14 cellular contexts compared by ENCODE assay signal in the genomic region with DNA sequence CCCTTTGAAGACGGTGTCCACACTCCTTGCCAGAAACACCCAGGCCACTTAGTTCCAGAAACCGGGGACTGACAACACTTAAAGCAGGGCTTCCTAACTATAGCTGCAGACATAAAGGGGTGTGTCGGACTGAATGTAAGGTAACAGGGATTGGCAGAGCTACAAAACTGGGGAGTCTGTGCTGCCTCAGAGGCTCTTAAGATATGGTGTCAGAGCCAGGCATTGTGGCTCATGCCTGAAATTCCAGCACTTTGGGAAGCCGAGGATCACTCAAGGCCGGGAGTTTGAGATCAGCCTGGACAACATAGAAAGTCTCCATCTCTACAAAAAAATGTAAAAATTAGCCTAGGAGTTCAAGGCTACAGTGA. TPM values are rescaled to one million over a fixed set of nuclear protein-coding genes. Genes with fewer than 3 reads are reported as not detected.
"Had no signal": no experiment of that assay in that cellular context is flagged by ENCODE, and none has a peak within 500 bp of the region (broad histone marks: within the 10 kb centered on the region; RNA-seq: fewer than 3 reads in every experiment).

No MANE protein-coding gene starts in this region.

- H3K4me3 Mint-ChIP-seq: activated CD8-positive, alpha-beta T cell treated with anti-CD3 and anti-CD28 coated beads for 36 hours; stimulated activated memory B cell treated with anti-CD40 and anti-IgM and Interleukin-4, amounts not matched to agents 10 μg/mL and 1 μg/mL and 100 μg/mL, for 72 hours; T-helper 1 cell treated with Interleukin-12 subunit alpha and Interleukin-12 subunit beta and Interleukin-4 antibody, amounts not matched to agents 30 μg/mL and 1 μg/mL, for 36 hours had no signal

- H3K4me1 ChIP-seq: ascending aorta, breast epithelium, parathyroid adenoma had no signal

- H3K9me3 ChIP-seq: ascending aorta, breast epithelium had no signal

- H3K4me3 ChIP-seq: ascending aorta, breast epithelium had no signal

- ATAC-seq: activated CD8-positive, alpha-beta T cell treated with anti-CD3 and anti-CD28 coated beads for 36 hours; SK-N-SH treated with all-trans-retinoic acid at 6 μM for 48 hours; stimulated activated memory B cell treated with anti-CD40 and anti-IgM and Interleukin-4, amounts not matched to agents 10 μg/mL and 1 μg/mL and 100 μg/mL, for 72 hours had no signal

- H3K27me3 ChIP-seq: ascending aorta, breast epithelium had no signal

- H3K27ac ChIP-seq: ascending aorta, breast epithelium, parathyroid adenoma had no signal

- DNase-seq: activated CD4-positive, alpha-beta T cell treated with anti-CD3 and anti-CD28 coated beads for 4 hours; activated CD8-positive, alpha-beta memory T cell treated with anti-CD3 and anti-CD28 coated beads, Interleukin-2, amount 50 U/mL, for 4 hours; activated CD8-positive, alpha-beta T cell treated with anti-CD3 and anti-CD28 coated beads for 36 hours; hippocampal formation; naive B cell; stimulated activated CD4-positive, alpha-beta T cell treated with anti-CD3 and anti-CD28 coated beads, Interleukin-2, amount 100 ng/mL, for 48 hours; WERI-Rb-1 had no signal

- H3K27me3 Mint-ChIP-seq: activated CD8-positive, alpha-beta T cell treated with anti-CD3 and anti-CD28 coated beads for 36 hours; naive B cell; stimulated activated memory B cell treated with anti-CD40 and anti-IgM and Interleukin-4, amounts not matched to agents 10 μg/mL and 1 μg/mL and 100 μg/mL, for 72 hours had no signal

- H3K27ac Mint-ChIP-seq: activated CD8-positive, alpha-beta T cell treated with anti-CD3 and anti-CD28 coated beads for 36 hours; stimulated activated memory B cell treated with anti-CD40 and anti-IgM and Interleukin-4, amounts not matched to agents 10 μg/mL and 1 μg/mL and 100 μg/mL, for 72 hours; T-helper 1 cell treated with Interleukin-12 subunit alpha and Interleukin-12 subunit beta and Interleukin-4 antibody, amounts not matched to agents 30 μg/mL and 1 μg/mL, for 36 hours had no signal

- H3K36me3 ChIP-seq: breast epithelium had no signal

- H3K9me3 Mint-ChIP-seq: activated CD8-positive, alpha-beta T cell treated with anti-CD3 and anti-CD28 coated beads for 36 hours; naive B cell; stimulated activated memory B cell treated with anti-CD40 and anti-IgM and Interleukin-4, amounts not matched to agents 10 μg/mL and 1 μg/mL and 100 μg/mL, for 72 hours; T-helper 1 cell treated with Interleukin-12 subunit alpha and Interleukin-12 subunit beta and Interleukin-4 antibody, amounts not matched to agents 30 μg/mL and 1 μg/mL, for 36 hours had no signal

RNA-seq across cellular contexts. Expression of gene NLRC3, which starts 14.2 kb away (rescaled TPM):
- total RNA-seq: epithelial cell of proximal tubule had no signal
